Comparison of ENCODE assay signal across 8 cellular contexts in the genomic region with DNA sequence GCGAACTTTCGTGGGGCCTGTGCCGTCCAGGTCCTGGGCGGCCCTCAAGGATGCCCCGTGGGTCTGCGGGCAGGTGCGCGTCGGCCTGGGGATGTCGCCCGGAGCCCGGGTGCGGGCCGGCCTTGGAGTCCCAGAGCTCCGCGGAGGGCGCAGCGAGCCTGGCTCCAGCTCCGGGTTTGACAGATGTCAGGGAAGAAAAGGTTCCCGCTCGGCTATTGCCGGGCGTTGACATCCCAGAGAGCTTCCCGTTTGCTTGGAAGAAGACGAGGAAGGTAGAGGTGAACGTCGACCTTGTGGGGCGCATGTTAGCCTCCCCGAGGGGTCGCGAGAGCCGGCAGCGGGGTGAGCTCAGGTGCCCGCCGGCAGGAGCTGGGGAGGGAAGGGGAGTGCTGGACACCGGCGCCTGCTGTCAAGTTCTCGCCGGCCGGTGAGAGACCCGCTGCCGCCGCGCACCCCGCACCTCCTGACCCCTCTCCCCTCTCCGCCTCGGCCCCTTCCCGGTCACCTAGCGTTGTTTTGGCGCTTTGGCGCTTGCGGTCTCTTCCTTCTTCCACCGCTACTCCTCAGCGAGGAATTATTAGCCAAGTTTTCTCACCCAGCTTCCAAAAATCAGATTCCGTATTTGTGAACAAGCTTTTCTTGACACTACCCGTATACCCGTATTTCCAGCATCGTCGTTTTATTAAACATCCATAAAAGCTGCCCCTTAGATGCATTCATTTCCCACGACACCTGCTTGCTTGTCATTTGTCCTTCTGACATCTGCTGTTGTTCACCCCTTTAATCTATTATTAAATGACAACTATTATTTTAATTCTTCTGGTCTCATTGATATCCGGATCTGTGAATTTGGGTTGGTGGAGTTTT. TPM values are rescaled to one million over a fixed set of nuclear protein-coding genes. Genes with fewer than 3 reads are reported as not detected.
DNase-seq lines count a peak whose midpoint lies in the region; ATAC-seq, FAIRE-seq and TF ChIP-seq lines count a peak whose summit lies in the region.

No MANE protein-coding gene starts in this region.

- peaks cover 0 to 5% of the 10 kb centered on the region in 2 experiments for H4K20me1 ChIP-seq in H1 (replicated peaks in 1 of 2; ENCODE audit: control insufficient read depth in 1 of 2, insufficient read depth in 2 of 2, low read length in 2 of 2)

- H2BK15ac ChIP-seq in H1 (ENCODE audit: low read length), result no peak overlapping the region

- no peak overlapping the region for H2AK5ac ChIP-seq in H1 (ENCODE audit: low read depth, low read length)

- H3K4me1 Mint-ChIP-seq in natural killer cell treated with Interleukin-12 subunit alpha and Interleukin-12 subunit beta and Interleukin-15 and Interleukin-18, amount 100 ng/mL, for 72 hours (ENCODE audit: low read depth in 2 of 2), result peaks cover 61 to 72% of the 10 kb centered on the region in 2 donors

- H3K9me3 Mint-ChIP-seq in natural killer cell treated with Interleukin-12 subunit alpha and Interleukin-12 subunit beta and Interleukin-15 and Interleukin-18, amount 100 ng/mL, for 72 hours, result no peaks in the 10 kb centered on the region

- no peak overlapping the region for H3K56ac ChIP-seq in H1 (replicated peaks; ENCODE audit: insufficient read length, low read depth, low read length)

- H3K27me3 ChIP-seq in H1 (replicated peaks in 1 of 4; ENCODE audit: control insufficient read depth in 3 of 4, extremely low read depth in 1 of 4, insufficient read depth in 3 of 4, low read length in 3 of 4), result peaks cover 6 to 57% (median 42%) of the 10 kb centered on the region in 4 experiments

- peaks cover 5% of the 10 kb centered on the region for H3K36me3 Mint-ChIP-seq in natural killer cell treated with Interleukin-12 subunit alpha and Interleukin-12 subunit beta and Interleukin-15 and Interleukin-18, amount 100 ng/mL, for 72 hours

- CTCF ChIA-PET in H1 (lab: Charles Lee; ENCODE audit: partially characterized antibody), result interaction anchor here (1.0 to 3.3 kb wide), 8 partner anchors 13 to 95 kb away, joined by 3 to 17 read pairs (median 6); no protein-coding TSS in a partner anchor

- peak overlapping the region; percentile 96 for H3K4me3 Mint-ChIP-seq in natural killer cell treated with Interleukin-12 subunit alpha and Interleukin-12 subunit beta and Interleukin-15 and Interleukin-18, amount 100 ng/mL, for 72 hours

- peaks cover 0 to 6% (median 3%) of the 10 kb centered on the region in 4 experiments; a peak in 5 of 7 replicates for H3K4me1 ChIP-seq in H1 (replicated peaks in 1 of 4; ENCODE audit: control insufficient read depth in 3 of 4, insufficient read depth in 4 of 4, low read length in 3 of 4)

- peak overlapping the region; percentile 79 to 81 for H3K27ac Mint-ChIP-seq in natural killer cell treated with Interleukin-12 subunit alpha and Interleukin-12 subunit beta and Interleukin-15 and Interleukin-18, amount 100 ng/mL, for 72 hours

- no peak overlapping the region for H2AFZ ChIP-seq in H1 (ENCODE audit: low read length)

- H2BK5ac ChIP-seq in H1 (ENCODE audit: low read depth, low read length), result no peak overlapping the region

- WGBS in H1 (ENCODE audit: extremely low coverage in 1 of 2, insufficient coverage in 1 of 2, insufficient read length in 1 of 2, insufficient replicate concordance in 2 of 2, low coverage in 1 of 2, low lambda C conversion rate in 2 of 2, missing lambda C conversion rate in 1 of 2), 2 experiments, result 6% methylated on average over 48 of the region's 61 CpGs; no CpG with 5 or more reads in 1 of the 2 experiments

- H4K8ac ChIP-seq in H1 (ENCODE audit: extremely low read depth, insufficient read depth, low read length), result peak overlapping the region; percentile 37; the same call in 1 of the 2 replicates

- H3K27ac ChIP-seq in H1 (ENCODE audit: low read depth, low read length), result no peak overlapping the region

- H3K23ac ChIP-seq in H1 (ENCODE audit: insufficient read length), result no peak overlapping the region

- TF ChIP-seq CTCF in H1 (IDR thresholded peaks at IDR 0.05; ENCODE audit: control extremely low read depth in 1 of 3, insufficient read depth in 1 of 3, low read depth in 1 of 3, low read length in 3 of 3), result no peak

- no peak for TF ChIP-seq POLR2A in H1 (IDR thresholded peaks at IDR 0.05; ENCODE audit: control extremely low read depth in 1 of 2, low read depth in 2 of 2, low read length in 2 of 2)

- H3K79me2 ChIP-seq in H1 (ENCODE audit: control insufficient read depth in 1 of 2, insufficient read depth in 2 of 2, low read length in 2 of 2), result no peaks in the 10 kb centered on the region; a peak in 1 of 4 replicates

- H3K4me2 ChIP-seq in H1 (ENCODE audit: insufficient read depth in 1 of 2, low read depth in 2 of 2, low read length in 2 of 2), result peak overlapping the region; percentile 79 to 90

- no peak for TF ChIP-seq EP300 in H1 (IDR thresholded peaks at IDR 0.05; ENCODE audit: borderline replicate concordance in 1 of 2, low read depth in 2 of 2, low read length in 2 of 2)

- H3K18ac ChIP-seq in H1 (ENCODE audit: extremely low read depth, low read length), result no peak overlapping the region

- peaks cover 13% of the 10 kb centered on the region; the same call in 1 of the 2 replicates for H3K23me2 ChIP-seq in H1 (ENCODE audit: low read depth, low read length)

- H3K9ac ChIP-seq in H1 (replicated peaks in 1 of 4; ENCODE audit: extremely low read depth in 1 of 4, low read depth in 3 of 4, low read length in 3 of 4), result no peak overlapping the region

- no peaks in the 10 kb centered on the region for H3K9me3 ChIP-seq in H1 (ENCODE audit: insufficient read depth in 2 of 2, low read depth in 1 of 2, low read length in 1 of 2)

- no peak for TF ChIP-seq RAD21 in H1 (IDR thresholded peaks at IDR 0.05 in 1 of 2, conservative IDR thresholded peaks at IDR 0.05 in 1 of 2; ENCODE audit: low read depth in 2 of 2, low read length in 2 of 2)

- no peak for FAIRE-seq in H1 (lab: Jason Lieb, UNC)

- H4K91ac ChIP-seq in H1 (replicated peaks; ENCODE audit: insufficient read length, low read length), result no peak overlapping the region

- POLR2A ChIA-PET in H1 (lab: Charles Lee; ENCODE audit: partially characterized antibody), result interaction anchor here (1.3 kb wide), 2 partner anchors 60 to 69 kb away, joined by 3 to 4 read pairs; no protein-coding TSS in a partner anchor

- no peak for ATAC-seq in natural killer cell treated with Interleukin-12 subunit alpha and Interleukin-12 subunit beta and Interleukin-15 and Interleukin-18, amount 100 ng/mL, for 72 hours

- H3K4me3 ChIP-seq in H1 (ENCODE audit: extremely low read depth in 1 of 4, insufficient read depth in 2 of 4, low read depth in 3 of 4, low read length in 4 of 4), result peak overlapping the region; percentile 52 to 84 (median 71)

- peaks cover 7 to 19% of the 10 kb centered on the region in 2 donors for H3K27me3 Mint-ChIP-seq in natural killer cell treated with Interleukin-12 subunit alpha and Interleukin-12 subunit beta and Interleukin-15 and Interleukin-18, amount 100 ng/mL, for 72 hours

- DNase-seq in NCI-H82 (lab: John Stamatoyannopoulos, UW), result peak; percentile 30
- DNase-seq in NCI-H82 treated with DMSO at 0.1 percent for 48 hours (lab: John Stamatoyannopoulos, UW; ENCODE audit: unreplicated experiment), result no peak
- DNase-seq in NCI-H69 (lab: John Stamatoyannopoulos, UW), result peak; percentile 70
- peak in 1 of 2 experiments; percentile 58 for DNase-seq in H1 (ENCODE audit: low read depth in 1 of 2, low spot score in 2 of 2)
- DNase-seq in natural killer cell treated with Interleukin-12 subunit alpha and Interleukin-12 subunit beta and Interleukin-15 and Interleukin-18, amount 100 ng/mL, for 72 hours (ENCODE audit: low spot score), result no peak
- DNase-seq in activated effector memory CD4-positive, alpha-beta T cell treated with Interleukin-2 at 50 U/mL for 16 hours, result no peak
- no peak for DNase-seq in medulla oblongata (ENCODE audit: extremely low spot score)
- DNase-seq in UCSD-AML1 (lab: John Stamatoyannopoulos, UW; ENCODE audit: unreplicated experiment), result no peak

- H3K4ac ChIP-seq in H1 (replicated peaks; ENCODE audit: insufficient read length, low read depth, low read length), result no peak overlapping the region

- no peak overlapping the region for H3K14ac ChIP-seq in H1 (ENCODE audit: insufficient read length)

- H4K5ac ChIP-seq in H1 (ENCODE audit: insufficient read length, low read depth, low read length), result no peak overlapping the region

- H2BK20ac ChIP-seq in H1 (ENCODE audit: low read length), result no peak overlapping the region

- H3K36me3 ChIP-seq in H1 (ENCODE audit: control insufficient read depth in 2 of 4, insufficient read depth in 4 of 4, low read length in 3 of 4), result no peaks in the 10 kb centered on the region

- no peaks in the 10 kb centered on the region for H3K79me1 ChIP-seq in H1 (ENCODE audit: low read depth, low read length)

- H2BK12ac ChIP-seq in H1 (ENCODE audit: low read depth, low read length), result no peak overlapping the region

- H2BK120ac ChIP-seq in H1 (replicated peaks; ENCODE audit: low read depth, low read length), result no peak overlapping the region

TF ChIP-seq in H1, 55 proteins besides CTCF, POLR2A, EP300 and RAD21 (continues in another document):
- no peak for TF ChIP-seq BRCA1 (IDR thresholded peaks at IDR 0.05; ENCODE audit: low read depth, low read length)
- peak; percentile 20 for TF ChIP-seq KDM4A (IDR thresholded peaks at IDR 0.05; ENCODE audit: low read depth, low read length, severe bottlenecking)
- TF ChIP-seq EZH2 (IDR thresholded peaks at IDR 0.05; ENCODE audit: low read depth, low read length, severe bottlenecking), result peak; percentile 56
- TF ChIP-seq, protein P1, sequence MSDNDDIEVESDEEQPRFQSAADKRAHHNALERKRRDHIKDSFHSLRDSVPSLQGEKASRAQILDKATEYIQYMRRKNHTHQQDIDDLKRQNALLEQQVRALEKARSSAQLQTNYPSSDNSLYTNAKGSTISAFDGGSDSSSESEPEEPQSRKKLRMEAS (IDR thresholded peaks at IDR 0.05), result 0 out of 2 replicates have a peak, but pooled peaks have one; percentile 5
- TF ChIP-seq SUZ12 (IDR thresholded peaks at IDR 0.05; ENCODE audit: low read length), result peak; percentile 67
- TF ChIP-seq POU5F1 (IDR thresholded peaks at IDR 0.05; ENCODE audit: low read depth, low read length), result no peak
- TF ChIP-seq JUN (IDR thresholded peaks at IDR 0.05; ENCODE audit: low read depth, low read length), result no peak
- TF ChIP-seq HDAC2 (IDR thresholded peaks at IDR 0.05; ENCODE audit: borderline replicate concordance in 1 of 2, low read depth in 2 of 2, low read length in 2 of 2), result peak in 1 of 2 experiments; percentile 20; a peak in 1 of 4 replicates

RNA-seq across cellular contexts. Expression of a gene that starts 1.3 kb away (rescaled TPM):
- total RNA-seq in H1 (2021; fragmentation: NEBNext Ultra II Directional; extraction: Animal tissue kit (Norgen Biotek cat#: 25700)), result 6.8 and 9.9 TPM in 2 replicates
- 4.1 and 6.9 TPM in 2 replicates for polyA plus RNA-seq in H1 (2011; rRNA removed)
- polyA plus RNA-seq in H1 (2011; cell fraction: cytosol; rRNA removed), result 6.3 TPM
- 6.4 TPM for polyA plus RNA-seq in H1 (2011; cell fraction: nucleus; rRNA removed)
- polyA plus RNA-seq in H1 (2012, experiment 1 of 2), result 4.7 to 9.4 TPM (median 6.3 TPM) in 4 replicates
- polyA plus RNA-seq in H1 (2012, experiment 2 of 2), result 0.96 TPM
- polyA plus RNA-seq in H1 (2013, experiment 1 of 2), result 5.6 TPM
- 5.6 TPM for polyA plus RNA-seq in H1 (2013, experiment 2 of 2)
- polyA minus RNA-seq in H1 (2011; rRNA and poly(A)+ RNA removed), result 7.7 and 8.7 TPM in 2 replicates
- polyA minus RNA-seq in H1 (2011; cell fraction: cytosol; rRNA and poly(A)+ RNA removed), result 4.7 TPM
- polyA minus RNA-seq in H1 (2011; cell fraction: nucleus; rRNA and poly(A)+ RNA removed), result 20.8 TPM
- total RNA-seq in natural killer cell treated with Interleukin-12 subunit alpha and Interleukin-12 subunit beta and Interleukin-15 and Interleukin-18, amount 100 ng/mL, for 72 hours, result 10 to 100 TPM; 61.4 to 82.1 TPM

Comparison
In these comparisons a context has a peak if more than half of its experiments do, and no peak if none do; other contexts are left out.
1. DNase-seq: peak in NCI-H82 (single experiment) and NCI-H69 (single experiment); none in NCI-H82 treated with DMSO at 0.1 percent for 48 hours (single experiment), natural killer cell treated with Interleukin-12 subunit alpha and Interleukin-12 subunit beta and Interleukin-15 and Interleukin-18, amount 100 ng/mL, for 72 hours (single experiment), activated effector memory CD4-positive, alpha-beta T cell treated with Interleukin-2 at 50 U/mL for 16 hours (single experiment), medulla oblongata (single experiment) and UCSD-AML1 (single experiment).